ENCODE assay signal across 13 cellular contexts in the genomic region with DNA sequence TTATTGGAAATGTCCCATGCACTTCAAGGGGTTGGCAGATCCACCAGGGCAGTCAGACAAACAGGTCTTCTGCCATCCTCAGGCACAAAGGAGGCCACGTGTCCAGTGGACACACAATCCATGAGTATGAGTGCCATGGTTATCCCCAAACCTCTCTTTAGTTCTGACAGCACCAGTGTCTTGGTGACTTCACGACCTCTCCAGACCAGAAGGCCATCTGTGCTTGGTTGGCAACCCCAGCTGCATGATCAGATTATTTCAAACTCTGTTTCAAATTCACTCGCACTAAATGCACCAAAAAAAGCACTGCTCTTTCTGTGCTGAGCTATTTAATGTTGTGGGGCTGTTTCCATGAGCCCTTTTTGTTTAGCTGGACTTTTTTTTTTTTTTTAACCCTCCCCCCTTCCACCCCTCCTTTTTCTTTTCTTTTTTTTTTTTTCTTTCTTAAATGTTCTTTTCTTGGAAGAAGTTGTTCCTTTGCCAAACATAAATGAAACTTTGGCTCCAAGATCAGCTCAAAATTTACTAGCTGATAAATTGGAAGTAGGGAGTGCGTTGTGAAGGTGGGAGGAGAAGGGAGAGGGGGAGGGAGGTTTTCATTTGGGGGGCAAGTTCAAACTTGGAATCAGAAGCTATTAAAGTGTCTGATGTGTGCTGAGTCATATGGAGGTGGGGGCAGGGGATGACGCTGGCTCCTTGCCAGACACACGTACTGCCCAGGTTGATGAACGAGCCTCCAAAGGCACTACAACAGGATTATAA.
DNase-seq lines count a peak whose midpoint lies in the region; ATAC-seq, FAIRE-seq and TF ChIP-seq lines count a peak whose summit lies in the region.
"Had no signal": no experiment of that assay in that cellular context is flagged by ENCODE, and none has a peak within 500 bp of the region (broad histone marks: within the 10 kb centered on the region; RNA-seq: fewer than 3 reads in every experiment).

No MANE protein-coding gene starts in this region.

- no peak for TF ChIP-seq EP300 in A549 (IDR thresholded peaks at IDR 0.05)

- WGBS in A549 (ENCODE audit: missing lambda C conversion rate): 34% methylated on average over 7 of the region's 7 CpGs

- H3K9ac ChIP-seq in muscle layer of colon (ENCODE audit: low read length): no peak overlapping the region

- ATAC-seq in A549: no peak
- ATAC-seq in activated CD4-positive, alpha-beta T cell treated with anti-CD3 and anti-CD28 coated beads for 36 hours: no peak
- no peak for ATAC-seq in naive thymus-derived CD8-positive, alpha-beta T cell
- ATAC-seq: GM12878 had no signal

- TF ChIP-seq CTCF in A549 (IDR thresholded peaks at IDR 0.05) (no peak), breast epithelium (IDR thresholded peaks at IDR 0.05) (no peak), CD14-positive monocyte (IDR thresholded peaks at IDR 0.05) (no peak)

- no peak for TF ChIP-seq RAD21 in A549 (conservative IDR thresholded peaks at IDR 0.05 in 1 of 2, IDR thresholded peaks at IDR 0.05 in 1 of 2)

- H3K27ac ChIP-seq in A549: peak overlapping the region; percentile 38 to 65; a peak in 5 of 6 replicates
- peak overlapping the region; percentile 53 to 74 for H3K27ac ChIP-seq in breast epithelium
- H3K27ac ChIP-seq in muscle layer of colon (ENCODE audit: low read depth, low read length): peak overlapping the region; percentile 64
- H3K27ac ChIP-seq: SK-N-MC had no signal

- no peaks in the 10 kb centered on the region for H3K27me3 Mint-ChIP-seq in activated T-helper 2 cell treated with anti-CD3 and anti-CD28 coated beads, Interferon-gamma antibody, Interleukin-2, Interleukin-4, amounts not matched to agents 10 μg/mL and 5 μg/mL and 100 μg/mL, durations not matched to agents 14 hours and 24 hours and 36 hours (ENCODE audit: low read depth)
- H3K27me3 Mint-ChIP-seq in activated CD4-positive, alpha-beta T cell treated with anti-CD3 and anti-CD28 coated beads for 36 hours: no peaks in the 10 kb centered on the region
- H3K27me3 Mint-ChIP-seq in naive thymus-derived CD8-positive, alpha-beta T cell: no peaks in the 10 kb centered on the region
- H3K27me3 Mint-ChIP-seq in CD14-positive monocyte (ENCODE audit: low read depth in 3 of 3): peaks cover 6 to 14% (median 7%) of the 10 kb centered on the region in 3 donors

- no peak overlapping the region for H3K4me3 ChIP-seq in A549
- H3K4me3 ChIP-seq in breast epithelium: no peak overlapping the region
- H3K4me3 ChIP-seq in muscle layer of colon (ENCODE audit: low read depth in 1 of 2, low read length in 2 of 2): no peak overlapping the region
- H3K4me3 ChIP-seq: GM12878, SK-N-MC had no signal

- H3K4me1 ChIP-seq in A549 (peaks cover 15% of the 10 kb centered on the region), breast epithelium (no peaks in the 10 kb centered on the region), muscle layer of colon (ENCODE audit: insufficient read depth, low read length) (peaks cover 25% of the 10 kb centered on the region)

- no peaks in the 10 kb centered on the region for H3K9me3 Mint-ChIP-seq in activated T-helper 2 cell treated with anti-CD3 and anti-CD28 coated beads, Interferon-gamma antibody, Interleukin-2, Interleukin-4, amounts not matched to agents 10 μg/mL and 5 μg/mL and 100 μg/mL, durations not matched to agents 14 hours and 24 hours and 36 hours
- no peaks in the 10 kb centered on the region for H3K9me3 Mint-ChIP-seq in activated CD4-positive, alpha-beta T cell treated with anti-CD3 and anti-CD28 coated beads for 36 hours (ENCODE audit: low read depth)
- H3K9me3 Mint-ChIP-seq in naive thymus-derived CD8-positive, alpha-beta T cell: peaks cover 0 to 2% (median 0%) of the 10 kb centered on the region in 9 donors
- peaks cover 0 to 9% (median 2%) of the 10 kb centered on the region in 7 donors for H3K9me3 Mint-ChIP-seq in CD14-positive monocyte

- H3K27ac Mint-ChIP-seq in activated T-helper 2 cell treated with anti-CD3 and anti-CD28 coated beads, Interferon-gamma antibody, Interleukin-2, Interleukin-4, amounts not matched to agents 10 μg/mL and 5 μg/mL and 100 μg/mL, durations not matched to agents 14 hours and 24 hours and 36 hours: no peak overlapping the region
- H3K27ac Mint-ChIP-seq in activated CD4-positive, alpha-beta T cell treated with anti-CD3 and anti-CD28 coated beads for 36 hours: no peak overlapping the region
- H3K27ac Mint-ChIP-seq in naive thymus-derived CD8-positive, alpha-beta T cell: peak overlapping the region in 1 of 10 donors; percentile 48
- peak overlapping the region in 1 of 7 donors; percentile 44 for H3K27ac Mint-ChIP-seq in CD14-positive monocyte

- no peaks in the 10 kb centered on the region for H3K27me3 ChIP-seq in breast epithelium
- H3K27me3 ChIP-seq in muscle layer of colon (ENCODE audit: control insufficient read depth in 1 of 2, insufficient read depth in 2 of 2, low read length in 2 of 2): no peaks in the 10 kb centered on the region

- H3K4me2 ChIP-seq in A549: peak overlapping the region; percentile 57

- no peak for FAIRE-seq in A549 (lab: Jason Lieb, UNC)
- FAIRE-seq: GM12878 had no signal

- H3K9me3 ChIP-seq in A549: no peaks in the 10 kb centered on the region
- no peaks in the 10 kb centered on the region for H3K9me3 ChIP-seq in breast epithelium
- no peaks in the 10 kb centered on the region for H3K9me3 ChIP-seq in muscle layer of colon (ENCODE audit: low read length)

- peaks cover 8% of the 10 kb centered on the region for H3K4me1 Mint-ChIP-seq in activated T-helper 2 cell treated with anti-CD3 and anti-CD28 coated beads, Interferon-gamma antibody, Interleukin-2, Interleukin-4, amounts not matched to agents 10 μg/mL and 5 μg/mL and 100 μg/mL, durations not matched to agents 14 hours and 24 hours and 36 hours (ENCODE audit: low read depth)
- peaks cover 16% of the 10 kb centered on the region for H3K4me1 Mint-ChIP-seq in activated CD4-positive, alpha-beta T cell treated with anti-CD3 and anti-CD28 coated beads for 36 hours
- H3K4me1 Mint-ChIP-seq in naive thymus-derived CD8-positive, alpha-beta T cell: peaks cover 21 to 35% (median 26%) of the 10 kb centered on the region in 4 donors
- peaks cover 21% of the 10 kb centered on the region for H3K4me1 Mint-ChIP-seq in CD14-positive monocyte

- POLR2A ChIA-PET in A549 (lab: Yijun Ruan, JAX): no interaction called here
- POLR2A ChIA-PET in activated CD4-positive, alpha-beta T cell treated with anti-CD3 and anti-CD28 coated beads for 36 hours (lab: Charles Lee): no interaction called here
- POLR2A ChIA-PET in naive thymus-derived CD8-positive, alpha-beta T cell (lab: Charles Lee): no interaction called here

- H3K4me3 Mint-ChIP-seq in activated T-helper 2 cell treated with anti-CD3 and anti-CD28 coated beads, Interferon-gamma antibody, Interleukin-2, Interleukin-4, amounts not matched to agents 10 μg/mL and 5 μg/mL and 100 μg/mL, durations not matched to agents 14 hours and 24 hours and 36 hours (ENCODE audit: low read depth): no peak overlapping the region
- no peak overlapping the region for H3K4me3 Mint-ChIP-seq in activated CD4-positive, alpha-beta T cell treated with anti-CD3 and anti-CD28 coated beads for 36 hours
- H3K4me3 Mint-ChIP-seq in naive thymus-derived CD8-positive, alpha-beta T cell: no peak overlapping the region
- no peak overlapping the region for H3K4me3 Mint-ChIP-seq in CD14-positive monocyte

- TF ChIP-seq POLR2A in A549 (IDR thresholded peaks at IDR 0.05; ENCODE audit: low read length) (no peak), breast epithelium (IDR thresholded peaks at IDR 0.05) (no peak)

- no peaks in the 10 kb centered on the region for H3K36me3 ChIP-seq in breast epithelium
- H3K36me3 ChIP-seq in muscle layer of colon (ENCODE audit: insufficient read depth, low read length): no peaks in the 10 kb centered on the region

- CTCF ChIA-PET in A549 (lab: Yijun Ruan, JAX): interaction anchor here (0.5 to 0.8 kb wide), 2 partner anchors 10 to 222 kb away, joined by 3 to 5 read pairs; no protein-coding TSS in a partner anchor
- CTCF ChIA-PET in activated CD4-positive, alpha-beta T cell treated with anti-CD3 and anti-CD28 coated beads for 36 hours (lab: Charles Lee): no interaction called here

- no peaks in the 10 kb centered on the region for H3K36me3 Mint-ChIP-seq in activated T-helper 2 cell treated with anti-CD3 and anti-CD28 coated beads, Interferon-gamma antibody, Interleukin-2, Interleukin-4, amounts not matched to agents 10 μg/mL and 5 μg/mL and 100 μg/mL, durations not matched to agents 14 hours and 24 hours and 36 hours (ENCODE audit: low read depth)
- peaks cover 1% of the 10 kb centered on the region for H3K36me3 Mint-ChIP-seq in activated CD4-positive, alpha-beta T cell treated with anti-CD3 and anti-CD28 coated beads for 36 hours (ENCODE audit: low read depth)
- H3K36me3 Mint-ChIP-seq in naive thymus-derived CD8-positive, alpha-beta T cell: no peaks in the 10 kb centered on the region
- H3K36me3 Mint-ChIP-seq in CD14-positive monocyte: peaks cover 0 to 4% of the 10 kb centered on the region in 2 donors

- intact Hi-C loops in breast epithelium (cut with DNase I; ENCODE audit: low total_unique reads): no loop called here
- intact Hi-C loops in activated T-helper 2 cell treated with anti-CD3 and anti-CD28 coated beads, Interferon-gamma antibody, Interleukin-2, Interleukin-4, amounts not matched to agents 10 μg/mL and 5 μg/mL and 100 μg/mL, durations not matched to agents 14 hours and 24 hours and 36 hours (cut with micrococcal nuclease): no loop called here
- intact Hi-C loops in activated CD4-positive, alpha-beta T cell treated with anti-CD3 and anti-CD28 coated beads for 36 hours (cut with DNase I, micrococcal nuclease): no loop called here
- intact Hi-C loops in CD14-positive monocyte (cut with micrococcal nuclease): no loop called here

- DNase-seq in A549 (ENCODE audit: low read depth in 1 of 2, low spot score in 1 of 2) (peak in 1 of 2 experiments; percentile 45), NCI-H1105 treated with DMSO at 0.1 percent for 48 hours (lab: John Stamatoyannopoulos, UW) (peak; percentile 87), breast epithelium (ENCODE audit: low spot score in 2 of 2) (peak in 1 of 2 donors; percentile 57), CD14-positive monocyte (ENCODE audit: low spot score) (no peak)
- DNase-seq in activated T-helper 2 cell treated with anti-CD3 and anti-CD28 coated beads, Interferon-gamma antibody, Interleukin-2, Interleukin-4, amounts not matched to agents 10 μg/mL and 5 μg/mL and 100 μg/mL, durations not matched to agents 14 hours and 24 hours and 36 hours (ENCODE audit: low spot score): no peak
- DNase-seq in activated CD4-positive, alpha-beta T cell treated with anti-CD3 and anti-CD28 coated beads for 36 hours: no peak
- no peak for DNase-seq in naive thymus-derived CD8-positive, alpha-beta T cell
- DNase-seq: activated CD8-positive, alpha-beta memory T cell treated with anti-CD3 and anti-CD28 coated beads for 24 hours; AML-193; NCI-H2029 treated with DMSO at 0.1 percent for 48 hours had no signal
